In the genomic region with DNA sequence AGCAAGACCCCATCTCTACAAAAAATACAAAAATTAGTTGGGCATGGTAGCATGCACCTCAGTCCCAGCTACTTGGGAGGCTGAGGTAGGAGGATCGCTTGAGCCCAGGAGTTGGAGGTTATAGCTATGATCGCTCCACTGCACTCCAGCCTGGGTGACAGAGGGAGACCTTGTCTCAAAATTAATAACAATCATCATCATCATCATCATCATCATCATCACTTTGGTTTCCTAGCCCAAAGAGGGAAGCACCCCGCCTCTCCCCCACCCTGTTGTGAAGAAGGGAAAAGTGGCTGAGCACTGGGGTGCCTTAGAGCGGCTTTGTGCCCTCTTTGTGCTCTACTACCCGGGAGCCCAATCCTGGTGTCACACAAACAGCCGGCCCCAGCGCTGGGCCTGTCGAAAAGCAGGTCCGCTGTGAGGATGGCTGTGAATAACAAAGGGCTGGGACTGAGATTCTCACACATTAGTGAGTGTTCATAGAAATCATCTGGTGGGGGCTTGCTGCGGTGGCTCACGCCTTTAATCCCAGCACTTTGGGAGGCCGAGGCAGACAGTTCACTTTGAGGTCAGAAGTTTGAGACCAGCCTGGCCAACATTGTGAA, we compare ENCODE assay signal across 13 cellular contexts. TPM values are rescaled to one million over a fixed set of nuclear protein-coding genes. Genes with fewer than 3 reads are reported as not detected.
DNase-seq lines count a peak whose midpoint lies in the region; ATAC-seq and TF ChIP-seq lines count a peak whose summit lies in the region.
"Had no signal": no experiment of that assay in that cellular context is flagged by ENCODE, and none has a peak within 500 bp of the region (broad histone marks: within the 10 kb centered on the region; RNA-seq: fewer than 3 reads in every experiment).

No MANE protein-coding gene starts in this region.

- H3K18ac ChIP-seq in IMR-90 (ENCODE audit: low read depth, low read length) = no peak overlapping the region

- TF ChIP-seq CTCF in GM23338 (conservative IDR thresholded peaks at IDR 0.05; ENCODE audit: low read depth in 2 of 2) = no peak
- TF ChIP-seq CTCF in IMR-90 (conservative IDR thresholded peaks at IDR 0.05; ENCODE audit: low read depth, low read length) = no peak
- no peak for TF ChIP-seq CTCF in neural progenitor cell (IDR thresholded peaks at IDR 0.05)

- no peak for TF ChIP-seq POLR2A in IMR-90 (IDR thresholded peaks at IDR 0.05; ENCODE audit: low read depth, low read length)

- no peaks in the 10 kb centered on the region for H3F3A ChIP-seq in GM23338 (replicated peaks; ENCODE audit: low read depth)
- no peaks in the 10 kb centered on the region for H3F3A ChIP-seq in neural progenitor cell (ENCODE audit: low read depth)

- no peak overlapping the region for H3K56ac ChIP-seq in IMR-90 (ENCODE audit: extremely low read depth, insufficient read depth, low read length)

- no peaks in the 10 kb centered on the region for H3K36me3 Mint-ChIP-seq in GM23338 (ENCODE audit: low read depth)
- H3K36me3 Mint-ChIP-seq in neural progenitor cell = no peaks in the 10 kb centered on the region
- H3K36me3 Mint-ChIP-seq: CD4-positive, alpha-beta memory T cell had no signal

- no peaks in the 10 kb centered on the region for H3K36me3 ChIP-seq in GM23338 (ENCODE audit: insufficient read depth)
- H3K36me3 ChIP-seq in IMR-90 (ENCODE audit: control insufficient read depth, insufficient read depth, low read length) = no peaks in the 10 kb centered on the region
- H3K36me3 ChIP-seq in neural progenitor cell = no peaks in the 10 kb centered on the region
- H3K36me3 ChIP-seq: BE2C had no signal

- H3K14ac ChIP-seq in IMR-90 (replicated peaks; ENCODE audit: low read depth, low read length) = no peak overlapping the region

- no peaks in the 10 kb centered on the region for H3K79me1 ChIP-seq in IMR-90 (ENCODE audit: low read depth in 1 of 2, low read length in 2 of 2)

- H4K5ac ChIP-seq in IMR-90 (ENCODE audit: low read depth, low read length) = no peak overlapping the region

- no peaks in the 10 kb centered on the region for H3K79me2 ChIP-seq in GM23338 (replicated peaks; ENCODE audit: insufficient read depth)
- H3K79me2 ChIP-seq in neural progenitor cell (ENCODE audit: low read depth) = no peaks in the 10 kb centered on the region

- H2AK9ac ChIP-seq in IMR-90 (replicated peaks; ENCODE audit: low read depth, low read length, poor library complexity) = no peak overlapping the region

- no peak overlapping the region for H3K4ac ChIP-seq in IMR-90 (ENCODE audit: low read depth, low read length)

- H3K4me1 ChIP-seq in GM23338 (ENCODE audit: insufficient read depth) = no peaks in the 10 kb centered on the region
- H3K4me1 ChIP-seq in IMR-90 (ENCODE audit: control insufficient read depth, insufficient read depth, low read length) = no peaks in the 10 kb centered on the region; the same call in 1 of the 2 replicates
- H3K4me1 ChIP-seq in neural progenitor cell = no peaks in the 10 kb centered on the region
- H3K4me1 ChIP-seq: BE2C had no signal

- H3K9me3 Mint-ChIP-seq in GM23338 (no peaks in the 10 kb centered on the region), neural progenitor cell (no peaks in the 10 kb centered on the region)

- no peak overlapping the region for H2BK15ac ChIP-seq in IMR-90 (ENCODE audit: low read depth, low read length)

- in situ Hi-C loops in IMR-90 (cut with MboI; ENCODE audit: low sequenced_read_pairs) = no loop called here

- no peak overlapping the region for H2BK120ac ChIP-seq in IMR-90 (ENCODE audit: low read depth, low read length)

- dilution Hi-C loops in IMR-90 (cut with HindIII; ENCODE audit: low sequenced_read_pairs, unreplicated experiment) = no loop called here

- ATAC-seq in GM23338 = peak; percentile 95
- no peak for ATAC-seq in IMR-90 (ENCODE audit: low read depth)
- no peak for ATAC-seq in HG03432 (IDR thresholded peaks at IDR 0.05; ENCODE audit: unreplicated experiment)
- ATAC-seq: HCT116 had no signal

- intact Hi-C loops in IMR-90 (cut with micrococcal nuclease) = no loop called here

- H3K27me3 ChIP-seq in GM23338 (ENCODE audit: insufficient read depth) (no peaks in the 10 kb centered on the region), IMR-90 (ENCODE audit: control insufficient read depth, insufficient read depth, low read length) (peaks cover 23% of the 10 kb centered on the region), neural progenitor cell (no peaks in the 10 kb centered on the region)
- H3K27me3 ChIP-seq: BE2C had no signal

- H3K9me3 ChIP-seq in IMR-90 (ENCODE audit: control insufficient read depth, insufficient read depth, low read length) (no peaks in the 10 kb centered on the region), neural progenitor cell (ENCODE audit: low read depth) (no peaks in the 10 kb centered on the region)
- H3K9me3 ChIP-seq: BE2C had no signal

- no peak for TF ChIP-seq RAD21 in IMR-90 (IDR thresholded peaks at IDR 0.05; ENCODE audit: low read length)

- H2AFZ ChIP-seq in GM23338 (peak overlapping the region; percentile 18; the same call in 1 of the 2 replicates), IMR-90 (replicated peaks; ENCODE audit: low read length, poor library complexity) (no peak overlapping the region), neural progenitor cell (replicated peaks) (no peak overlapping the region)

- H2BK20ac ChIP-seq in IMR-90 (ENCODE audit: low read depth, low read length) = no peak overlapping the region

- no peak overlapping the region for H4K8ac ChIP-seq in IMR-90 (ENCODE audit: low read depth in 2 of 2, low read length in 2 of 2)

- CTCF ChIA-PET in IMR-90 (lab: Yijun Ruan, JAX) = no interaction called here

- H3K4me1 Mint-ChIP-seq in GM23338 (peaks cover 2% of the 10 kb centered on the region; the same call in 2 of the 3 replicates), neural progenitor cell (peaks cover 7% of the 10 kb centered on the region)

- H4K20me1 ChIP-seq in GM23338 (replicated peaks; ENCODE audit: insufficient read depth) (no peaks in the 10 kb centered on the region), IMR-90 (ENCODE audit: insufficient read depth, low read length) (0 out of 2 replicates have a peak, but pooled peaks cover 3% of the 10 kb centered on the region), neural progenitor cell (ENCODE audit: low read depth) (no peaks in the 10 kb centered on the region)

- no peaks in the 10 kb centered on the region for H3K9me2 ChIP-seq in GM23338 (ENCODE audit: insufficient read depth)

- H3K4me3 ChIP-seq in GM23338 = no peak overlapping the region
- no peak overlapping the region for H3K4me3 ChIP-seq in IMR-90 (ENCODE audit: insufficient read depth, low read depth, low read length)
- no peak overlapping the region for H3K4me3 ChIP-seq in neural progenitor cell

- DNase-seq in GM23338 (ENCODE audit: low spot score) = peak; percentile 48
- no peak for DNase-seq in IMR-90
- DNase-seq in iPS-NIHi7 (ENCODE audit: extremely low spot score) = peak; percentile 47
- peak; percentile 41 for DNase-seq in neural progenitor cell (ENCODE audit: low spot score)
- no peak for DNase-seq in NCI-H2107 treated with DMSO at 0.1 percent for 48 hours (lab: John Stamatoyannopoulos, UW; ENCODE audit: unreplicated experiment)
- DNase-seq in inferior parietal cortex (ENCODE audit: extremely low spot score) = no peak
- DNase-seq: BE2C; CD4-positive, alpha-beta memory T cell; DND-41; GF-D8 had no signal

- H3K27me3 Mint-ChIP-seq in GM23338 (ENCODE audit: insufficient read depth, low read depth, poor library complexity) = peaks cover 5% of the 10 kb centered on the region
- peaks cover 2% of the 10 kb centered on the region for H3K27me3 Mint-ChIP-seq in neural progenitor cell (ENCODE audit: insufficient read depth, low read depth)
- H3K27me3 Mint-ChIP-seq: CD4-positive, alpha-beta memory T cell had no signal

- no peak overlapping the region for H3K4me3 Mint-ChIP-seq in GM23338
- H3K4me3 Mint-ChIP-seq in neural progenitor cell = no peak overlapping the region
- H3K4me3 Mint-ChIP-seq: CD4-positive, alpha-beta memory T cell had no signal

- no peak overlapping the region for H2BK5ac ChIP-seq in IMR-90 (ENCODE audit: low read depth, low read length, poor library complexity, severe bottlenecking)

- WGBS in IMR-90 (ENCODE audit: extremely low coverage in 2 of 2, insufficient read length in 1 of 2), 2 experiments = 40% methylated on average over 1 of the region's 12 CpGs; no CpG with 5 or more reads in 1 of the 2 experiments

- no peak overlapping the region for H3K9ac ChIP-seq in IMR-90 (ENCODE audit: low read depth, low read length)
- H3K9ac ChIP-seq in neural progenitor cell = no peak overlapping the region

- no TSS peak for BruUV-seq in IMR-90 (replicated peaks; lab: Mats Ljungman, UMichigan)

- H3K4me2 ChIP-seq in GM23338 (no peak overlapping the region), IMR-90 (ENCODE audit: low read depth, low read length) (no peak overlapping the region), neural progenitor cell (no peak overlapping the region)

- H3K27ac ChIP-seq in GM23338 (ENCODE audit: low read depth) = no peak overlapping the region
- peak overlapping the region; percentile 17; the same call in 1 of the 2 replicates for H3K27ac ChIP-seq in IMR-90 (ENCODE audit: insufficient read depth, low read length)
- no peak overlapping the region for H3K27ac ChIP-seq in neural progenitor cell
- H3K27ac ChIP-seq: C4-2B had no signal

- POLR2A ChIA-PET in IMR-90 (lab: Charles Lee; ENCODE audit: unreplicated experiment) = interaction anchor here (0.6 kb wide), 1 partner anchor 147 kb away, joined by 4 read pairs; no protein-coding TSS in a partner anchor

- H3K9me1 ChIP-seq in IMR-90 (ENCODE audit: insufficient read depth, low read length) = no peaks in the 10 kb centered on the region

- H3K27ac Mint-ChIP-seq in GM23338 (no peak overlapping the region), neural progenitor cell (no peak overlapping the region)
- H3K27ac Mint-ChIP-seq: CD4-positive, alpha-beta memory T cell had no signal

- no peak overlapping the region for H2AK5ac ChIP-seq in IMR-90 (ENCODE audit: low read depth, low read length)

- H4K91ac ChIP-seq in IMR-90 (ENCODE audit: insufficient read depth, low read depth, low read length) = no peak overlapping the region

- no peak overlapping the region for H3K23ac ChIP-seq in IMR-90 (ENCODE audit: low read depth, low read length)

TF ChIP-seq in IMR-90, 13 proteins besides CTCF, POLR2A, EP300 and RAD21 (continues in another document):
- TF ChIP-seq MAFK (IDR thresholded peaks at IDR 0.05; ENCODE audit: low read depth, low read length) = no peak
- no peak for TF ChIP-seq CHD1 (IDR thresholded peaks at IDR 0.05; ENCODE audit: low read depth, low read length)
- no peak for TF ChIP-seq RFX5 (IDR thresholded peaks at IDR 0.05; ENCODE audit: low read depth, low read length)
- TF ChIP-seq BHLHE40 (IDR thresholded peaks at IDR 0.05; ENCODE audit: low read depth, low read length) = no peak
- TF ChIP-seq FOS (IDR thresholded peaks at IDR 0.05; ENCODE audit: low read depth, low read length) = no peak
- no peak for TF ChIP-seq NFE2L2 (IDR thresholded peaks at IDR 0.05; ENCODE audit: low read depth, low read length)

RNA-seq across cellular contexts. Expression of gene ASXL2, which starts 42.6 kb away (rescaled TPM):
- total RNA-seq in GM23338 (2014; rRNA removed; shearing (Covaris generic)) = 21.8 and 22.4 TPM in 2 replicates
- polyA plus RNA-seq in GM23338 (2016; fragmentation: Nextera tagmentation; extraction: Ambion mirVana) (6.6 and 7.0 TPM in 2 replicates), IMR-90 (2012; rRNA removed) (4.9 and 5.3 TPM in 2 replicates)
- total RNA-seq in IMR-90 (2012; rRNA removed) (7.5 and 8.1 TPM in 2 replicates), neural progenitor cell (ENCODE audit: low replicate concordance) (8.7 and 9.8 TPM in 2 replicates)
- polyA plus RNA-seq in IMR-90 (2012; cell fraction: cytosol; rRNA removed) = 1.4 TPM in 2 replicates
- polyA plus RNA-seq in IMR-90 (2012; cell fraction: nucleus; rRNA removed; ENCODE audit: low replicate concordance) = 2.6 and 8.2 TPM in 2 replicates

Comparison
In these comparisons a context has a peak if more than half of its experiments do, and no peak if none do; other contexts are left out.
1. DNase-seq: peak in GM23338 (single experiment), iPS-NIHi7 (single experiment) and neural progenitor cell (single experiment); none in IMR-90 (single experiment), NCI-H2107 treated with DMSO at 0.1 percent for 48 hours (single experiment) and inferior parietal cortex (single experiment).